Comparison of ENCODE assay signal across 8 cellular contexts in the genomic region with DNA sequence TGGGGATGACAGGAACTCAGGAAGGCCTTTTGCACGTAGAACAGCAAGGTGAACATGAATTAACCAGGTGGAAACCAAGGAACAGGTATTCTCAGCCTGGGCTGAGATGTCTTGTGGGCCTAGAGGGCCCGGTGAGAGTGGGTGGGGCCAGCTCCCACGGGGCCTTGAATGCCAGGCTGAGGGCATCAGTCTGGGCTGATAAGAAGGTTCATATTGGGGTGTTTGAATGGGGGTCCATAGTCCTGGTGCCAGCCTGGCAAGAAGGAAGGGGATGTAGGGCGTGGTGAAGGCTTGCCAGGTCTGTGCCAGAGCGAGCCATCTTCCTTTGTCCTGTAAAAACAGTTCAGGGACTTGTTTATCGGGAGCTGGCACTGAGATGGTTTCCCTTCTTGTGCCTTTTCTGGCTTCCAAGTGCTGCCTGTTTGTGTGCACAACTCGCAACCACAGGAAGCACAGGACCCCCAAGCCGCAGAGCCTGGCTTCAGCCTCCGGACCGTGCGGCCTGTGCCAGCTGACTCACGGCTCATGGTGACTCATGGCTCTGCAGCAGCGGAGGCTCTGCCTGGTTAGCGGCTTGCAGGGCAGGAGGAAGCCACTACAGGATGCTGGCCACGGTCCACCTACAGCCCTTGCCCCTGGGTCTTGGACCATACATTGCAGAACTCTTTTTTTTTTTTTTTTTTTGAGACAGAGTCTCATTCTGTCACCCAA. TPM values are rescaled to one million over a fixed set of nuclear protein-coding genes. Genes with fewer than 3 reads are reported as not detected.
DNase-seq lines count a peak whose midpoint lies in the region; ATAC-seq and TF ChIP-seq lines count a peak whose summit lies in the region.

No MANE protein-coding gene starts in this region.

- peak; percentile 96 for DNase-seq in GDM1 (lab: John Stamatoyannopoulos, UW)
- peak; percentile 94 for DNase-seq in RWPE2 (ENCODE audit: low spot score)
- peak; percentile 81 for DNase-seq in activated naive CD8-positive, alpha-beta T cell treated with anti-CD3 and anti-CD28 coated beads for 36 hours
- peak; percentile 19 for DNase-seq in glutamatergic neuron
- peak; percentile 98 for DNase-seq in posterior vena cava (ENCODE audit: low spot score)
- DNase-seq in NCI-H1436 (lab: John Stamatoyannopoulos, UW) = no peak

- peak overlapping the region; percentile 86 for H3K4me3 Mint-ChIP-seq in activated naive CD8-positive, alpha-beta T cell treated with anti-CD3 and anti-CD28 coated beads for 36 hours
- H3K4me3 Mint-ChIP-seq in glutamatergic neuron (ENCODE audit: unreplicated experiment) = peak overlapping the region; percentile 93

- H3K4me3 ChIP-seq in RWPE2 (ENCODE audit: severe bottlenecking) = no peak overlapping the region

- H3K4me1 ChIP-seq in RWPE2 (ENCODE audit: insufficient read depth, poor library complexity, severe bottlenecking) = peaks cover 21% of the 10 kb centered on the region

- H3K27me3 Mint-ChIP-seq in activated naive CD8-positive, alpha-beta T cell treated with anti-CD3 and anti-CD28 coated beads for 36 hours = no peaks in the 10 kb centered on the region
- H3K27me3 Mint-ChIP-seq in glutamatergic neuron (ENCODE audit: unreplicated experiment) = peaks cover 2% of the 10 kb centered on the region

- intact Hi-C loops in posterior vena cava (cut with DNase I) = loop anchor here (5.0 to 10.0 kb wide), 2 partner anchors 356 to 651 kb away; partner anchors contain the start of genes FAM120A (in 1 of the 2) and FAM120AOS (in 1 of the 2)

- TF ChIP-seq CTCF in RWPE2 (IDR thresholded peaks at IDR 0.05; ENCODE audit: poor library complexity, severe bottlenecking) (no peak), glutamatergic neuron (IDR thresholded peaks at IDR 0.05; ENCODE audit: partially characterized antibody, unreplicated experiment) (no peak)

- H3K36me3 Mint-ChIP-seq in activated naive CD8-positive, alpha-beta T cell treated with anti-CD3 and anti-CD28 coated beads for 36 hours = peaks cover 19% of the 10 kb centered on the region
- H3K36me3 Mint-ChIP-seq in glutamatergic neuron (ENCODE audit: unreplicated experiment) = peaks cover 10% of the 10 kb centered on the region

- peaks cover 2% of the 10 kb centered on the region for H3K9me3 ChIP-seq in RWPE2 (ENCODE audit: severe bottlenecking)

- H3K9me3 Mint-ChIP-seq in activated naive CD8-positive, alpha-beta T cell treated with anti-CD3 and anti-CD28 coated beads for 36 hours = peaks cover 5% of the 10 kb centered on the region
- peaks cover 4% of the 10 kb centered on the region for H3K9me3 Mint-ChIP-seq in glutamatergic neuron (ENCODE audit: unreplicated experiment)

- peaks cover 13% of the 10 kb centered on the region; the same call in 1 of the 2 replicates for H3K36me3 ChIP-seq in RWPE2 (ENCODE audit: low read depth)

- H3K4me1 Mint-ChIP-seq in activated naive CD8-positive, alpha-beta T cell treated with anti-CD3 and anti-CD28 coated beads for 36 hours = peaks cover 58% of the 10 kb centered on the region
- peaks cover 5% of the 10 kb centered on the region for H3K4me1 Mint-ChIP-seq in glutamatergic neuron (ENCODE audit: low read depth, unreplicated experiment)

- peak overlapping the region; percentile 75 for H3K27ac ChIP-seq in RWPE2 (ENCODE audit: poor library complexity, severe bottlenecking)

- H3K27me3 ChIP-seq in RWPE2 (ENCODE audit: insufficient read depth, poor library complexity, severe bottlenecking) = no peaks in the 10 kb centered on the region

- ATAC-seq in RWPE2 (ENCODE audit: low read depth) = peak; percentile 77
- ATAC-seq in HG02970 (IDR thresholded peaks at IDR 0.05; ENCODE audit: low FRiP score, unreplicated experiment) = no peak
- no peak for ATAC-seq in GM18909 (IDR thresholded peaks at IDR 0.05; ENCODE audit: poor library complexity, unreplicated experiment)

- H3K27ac Mint-ChIP-seq in activated naive CD8-positive, alpha-beta T cell treated with anti-CD3 and anti-CD28 coated beads for 36 hours = peak overlapping the region; percentile 62
- H3K27ac Mint-ChIP-seq in glutamatergic neuron (ENCODE audit: unreplicated experiment) = no peak overlapping the region

RNA-seq across cellular contexts. Expression of gene CARD19, which starts 2.4 kb away (rescaled TPM):
- 10 to 100 TPM; 36.5 to 38.6 TPM for total RNA-seq in activated naive CD8-positive, alpha-beta T cell treated with anti-CD3 and anti-CD28 coated beads for 36 hours
- 55.8 TPM for total RNA-seq in glutamatergic neuron (ENCODE audit: unreplicated experiment)
- total RNA-seq in posterior vena cava = 10 to 100 TPM; 40.8 to 43.0 TPM

RNA-seq across cellular contexts. Expression of gene NINJ1, which starts 35.7 kb away (rescaled TPM):
- 10 to 100 TPM; 74.9 to 77.8 TPM for total RNA-seq in activated naive CD8-positive, alpha-beta T cell treated with anti-CD3 and anti-CD28 coated beads for 36 hours
- 29.4 TPM for total RNA-seq in glutamatergic neuron (ENCODE audit: unreplicated experiment)
- total RNA-seq in posterior vena cava = 10 to 100 TPM; 30.6 to 39.5 TPM

RNA-seq across cellular contexts. Expression of gene SUSD3, which starts 39.9 kb away (rescaled TPM):
- total RNA-seq in activated naive CD8-positive, alpha-beta T cell treated with anti-CD3 and anti-CD28 coated beads for 36 hours = 10 to 100 TPM; 27.1 to 28.8 TPM
- total RNA-seq in glutamatergic neuron (ENCODE audit: unreplicated experiment) = not detected
- total RNA-seq in posterior vena cava = 1 to 10 TPM; 1.4 to 5.2 TPM

Comparison
In these comparisons a context has a peak if more than half of its experiments do, and no peak if none do; other contexts are left out.
1. RNA of gene SUSD3, which starts 39.9 kb away (total RNA-seq): 27.1 to 28.8 TPM in activated naive CD8-positive, alpha-beta T cell treated with anti-CD3 and anti-CD28 coated beads for 36 hours; 1.4 to 5.2 TPM in posterior vena cava and not detected in glutamatergic neuron (single experiment); every median in the first group is over 4 times any median in the second.